Comparison of ENCODE assay signal across 39 cellular contexts in genomic region chr19:45298264-45298663, GRCh38. TPM values are rescaled to one million over a fixed set of nuclear protein-coding genes. Genes with fewer than 3 reads are reported as not detected.
"Had no signal": no experiment of that assay in that cellular context is flagged by ENCODE, and none has a peak within 500 bp of the region (broad histone marks: within the 10 kb centered on the region; RNA-seq: fewer than 3 reads in every experiment).

No MANE protein-coding gene starts in this region.

- H3K27ac Mint-ChIP-seq: activated B cell treated with CpG ODN at 0.5 μM for 24 hours; activated CD4-positive, alpha-beta memory T cell treated with anti-CD3 and anti-CD28 coated beads for 36 hours; activated CD4-positive, alpha-beta T cell treated with anti-CD3 and anti-CD28 coated beads, Interleukin-2, amount 10 ng/mL, durations not matched to agents 24 days and 14 days; activated CD8-positive, alpha-beta T cell treated with anti-CD3 and anti-CD28 coated beads for 36 hours; activated naive CD4-positive, alpha-beta T cell treated with anti-CD3 and anti-CD28 coated beads for 36 hours; activated naive CD8-positive, alpha-beta T cell treated with anti-CD3 and anti-CD28 coated beads for 36 hours; activated T-cell treated with anti-CD3 and anti-CD28 coated beads, Interleukin-2, amount 50 U/mL, for 72 hours; activated T-helper 1 cell treated with anti-CD3 and anti-CD28 coated beads, Interleukin-12 subunit alpha, Interleukin-12 subunit beta, Interleukin-2, Interleukin-4 antibody, amounts not matched to agents 30 ng/mL and 10 ng/mL and 1 ng/mL, durations not matched to agents 14 hours and 24 hours and 36 hours; activated T-helper 17 cell treated with anti-CD3 and anti-CD28 coated beads, Interleukin-2, amount 50 U/mL, for 72 hours; T-helper 1 cell treated with Interleukin-12 subunit alpha and Interleukin-12 subunit beta and Interleukin-4 antibody, amounts not matched to agents 30 μg/mL and 1 μg/mL, for 36 hours; T-helper 2 cell treated with Interferon-gamma antibody and Interleukin-4, amounts not matched to agents 5 μg/mL and 100 μg/mL, for 36 hours had no signal

- H3K27me3 ChIP-seq: adrenal gland, body of pancreas, brain microvascular endothelial cell, breast epithelium had no signal

- DNase-seq: activated B cell treated with CpG ODN at 0.5 μM for 24 hours; activated CD4-positive, alpha-beta memory T cell treated with anti-CD3 and anti-CD28 coated beads for 36 hours; activated CD4-positive, alpha-beta T cell treated with anti-CD3 and anti-CD28 coated beads for 4 hours; activated CD4-positive, alpha-beta T cell treated with anti-CD3 and anti-CD28 coated beads, Interleukin-2, amount 10 ng/mL, durations not matched to agents 24 days and 14 days; activated CD4-positive, alpha-beta T cell treated with anti-CD3 and anti-CD28 coated beads, Interleukin-2, amount 50 U/mL, for 1 hour; activated CD4-positive, alpha-beta T cell treated with anti-CD3 and anti-CD28 coated beads, Interleukin-2, amount 50 U/mL, for 4 hours; activated CD4-positive, CD25-positive, alpha-beta regulatory T cell treated with anti-CD3 and anti-CD28 coated beads, Interleukin-2, amount 50 U/mL, for 72 hours; activated CD8-positive, alpha-beta memory T cell treated with anti-CD3 and anti-CD28 coated beads, Interleukin-2, amount 50 U/mL, for 4 hours; activated CD8-positive, alpha-beta T cell treated with anti-CD3 and anti-CD28 coated beads for 36 hours; activated effector memory CD4-positive, alpha-beta T cell treated with anti-CD3 and anti-CD28 coated beads, Interleukin-2, amount 50 U/mL, for 16 hours; activated gamma-delta T cell treated with Interleukin-2 at 50 U/mL for 16 hours; activated naive CD4-positive, alpha-beta T cell; activated naive CD4-positive, alpha-beta T cell treated with anti-CD3 and anti-CD28 coated beads for 36 hours; activated naive CD4-positive, alpha-beta T cell treated with anti-CD3 and anti-CD28 coated beads, Interleukin-2, amount 50 U/mL, for 16 hours; activated naive CD8-positive, alpha-beta T cell treated with anti-CD3 and anti-CD28 coated beads for 36 hours; activated T-cell treated with anti-CD3 and anti-CD28 coated beads for 4 hours; activated T-cell treated with anti-CD3 and anti-CD28 coated beads, Interleukin-2, amount 50 U/mL, for 1 hour; activated T-cell treated with anti-CD3 and anti-CD28 coated beads, Interleukin-2, amount 50 U/mL, for 4 hours; activated T-cell treated with anti-CD3 and anti-CD28 coated beads, Interleukin-2, amount 50 U/mL, for 72 hours; adrenal gland; amniotic stem cell; aorta; body of pancreas; brain microvascular endothelial cell; central memory CD4-positive, alpha-beta T cell; T-helper 1 cell; T-helper 2 cell; T-helper 9 cell had no signal

- H3K9me3 Mint-ChIP-seq: activated CD4-positive, alpha-beta memory T cell treated with anti-CD3 and anti-CD28 coated beads for 36 hours; activated CD4-positive, alpha-beta T cell treated with anti-CD3 and anti-CD28 coated beads, Interleukin-2, amount 10 ng/mL, durations not matched to agents 24 days and 14 days; activated CD8-positive, alpha-beta T cell treated with anti-CD3 and anti-CD28 coated beads for 36 hours; activated naive CD4-positive, alpha-beta T cell treated with anti-CD3 and anti-CD28 coated beads for 36 hours; activated naive CD4-positive, alpha-beta T cell treated with anti-CD3 and anti-CD28 coated beads, Interleukin-2, amount 50 U/mL, for 72 hours; activated naive CD8-positive, alpha-beta T cell treated with anti-CD3 and anti-CD28 coated beads for 36 hours; activated T-cell treated with anti-CD3 and anti-CD28 coated beads, Interleukin-2, amount 50 U/mL, for 4 hours; activated T-cell treated with anti-CD3 and anti-CD28 coated beads, Interleukin-2, amount 50 U/mL, for 72 hours; activated T-helper 1 cell treated with anti-CD3 and anti-CD28 coated beads, Interleukin-12 subunit alpha, Interleukin-12 subunit beta, Interleukin-2, Interleukin-4 antibody, amounts not matched to agents 30 ng/mL and 10 ng/mL and 1 ng/mL, durations not matched to agents 14 hours and 24 hours and 36 hours; activated T-helper 17 cell treated with anti-CD3 and anti-CD28 coated beads, Interleukin-2, amount 50 U/mL, for 72 hours; T-helper 1 cell treated with Interleukin-12 subunit alpha and Interleukin-12 subunit beta and Interleukin-4 antibody, amounts not matched to agents 30 μg/mL and 1 μg/mL, for 36 hours; T-helper 2 cell treated with Interferon-gamma antibody and Interleukin-4, amounts not matched to agents 5 μg/mL and 100 μg/mL, for 36 hours had no signal

- H3K36me3 Mint-ChIP-seq: activated naive CD4-positive, alpha-beta T cell treated with anti-CD3 and anti-CD28 coated beads, Interleukin-2, amount 50 U/mL, for 72 hours had no signal

- H3K9me3 ChIP-seq: adrenal gland, body of pancreas had no signal

- H3K4me3 ChIP-seq: adrenal gland, body of pancreas, breast epithelium had no signal

- H3K4me1 ChIP-seq: breast epithelium had no signal

- H3K4me1 Mint-ChIP-seq: activated B cell treated with CpG ODN at 0.5 μM for 24 hours had no signal

- H3K27me3 Mint-ChIP-seq: activated B cell treated with CpG ODN at 0.5 μM for 24 hours; activated CD4-positive, alpha-beta memory T cell treated with anti-CD3 and anti-CD28 coated beads for 36 hours; activated CD4-positive, alpha-beta T cell treated with anti-CD3 and anti-CD28 coated beads, Interleukin-2, amount 10 ng/mL, durations not matched to agents 24 days and 14 days; activated CD8-positive, alpha-beta T cell treated with anti-CD3 and anti-CD28 coated beads for 36 hours; activated naive CD8-positive, alpha-beta T cell treated with anti-CD3 and anti-CD28 coated beads for 36 hours; activated T-helper 17 cell treated with anti-CD3 and anti-CD28 coated beads, Interleukin-2, amount 50 U/mL, for 72 hours had no signal

- H3K4me3 Mint-ChIP-seq: activated B cell treated with CpG ODN at 0.5 μM for 24 hours; activated CD4-positive, alpha-beta memory T cell treated with anti-CD3 and anti-CD28 coated beads for 36 hours; activated CD4-positive, alpha-beta T cell treated with anti-CD3 and anti-CD28 coated beads, Interleukin-2, amount 10 ng/mL, durations not matched to agents 24 days and 14 days; activated CD8-positive, alpha-beta T cell treated with anti-CD3 and anti-CD28 coated beads for 36 hours; activated naive CD4-positive, alpha-beta T cell treated with anti-CD3 and anti-CD28 coated beads for 36 hours; activated naive CD8-positive, alpha-beta T cell treated with anti-CD3 and anti-CD28 coated beads for 36 hours; activated T-cell treated with anti-CD3 and anti-CD28 coated beads, Interleukin-2, amount 50 U/mL, for 4 hours; activated T-cell treated with anti-CD3 and anti-CD28 coated beads, Interleukin-2, amount 50 U/mL, for 72 hours; activated T-helper 1 cell treated with anti-CD3 and anti-CD28 coated beads, Interleukin-12 subunit alpha, Interleukin-12 subunit beta, Interleukin-2, Interleukin-4 antibody, amounts not matched to agents 30 ng/mL and 10 ng/mL and 1 ng/mL, durations not matched to agents 14 hours and 24 hours and 36 hours; activated T-helper 17 cell treated with anti-CD3 and anti-CD28 coated beads, Interleukin-2, amount 50 U/mL, for 72 hours; T-helper 1 cell treated with Interleukin-12 subunit alpha and Interleukin-12 subunit beta and Interleukin-4 antibody, amounts not matched to agents 30 μg/mL and 1 μg/mL, for 36 hours; T-helper 2 cell treated with Interferon-gamma antibody and Interleukin-4, amounts not matched to agents 5 μg/mL and 100 μg/mL, for 36 hours had no signal

- FAIRE-seq: astrocyte, TTC549 had no signal

- ATAC-seq: activated CD8-positive, alpha-beta T cell treated with anti-CD3 and anti-CD28 coated beads for 36 hours; activated naive CD4-positive, alpha-beta T cell treated with anti-CD3 and anti-CD28 coated beads, Interleukin-2, amount 50 U/mL, for 72 hours; activated T-cell treated with anti-CD3 and anti-CD28 coated beads, Interleukin-2, amount 50 U/mL, for 4 hours; activated T-cell treated with anti-CD3 and anti-CD28 coated beads, Interleukin-2, amount 50 U/mL, for 72 hours; activated T-helper 17 cell treated with anti-CD3 and anti-CD28 coated beads, Interleukin-2, amount 50 U/mL, for 72 hours; body of pancreas had no signal

- H3K27ac ChIP-seq: adrenal gland, body of pancreas, brain microvascular endothelial cell, breast epithelium, VCaP had no signal

RNA-seq across cellular contexts. Expression of gene CKM, which starts 24.4 kb away (rescaled TPM):
- total RNA-seq: activated B cell treated with CpG ODN at 0.5 μM for 24 hours; activated CD4-positive, alpha-beta memory T cell treated with anti-CD3 and anti-CD28 coated beads for 36 hours; activated CD4-positive, alpha-beta T cell treated with anti-CD3 and anti-CD28 coated beads, Interleukin-2, amount 10 ng/mL, durations not matched to agents 24 days and 14 days; activated CD8-positive, alpha-beta memory T cell treated with anti-CD3 and anti-CD28 coated beads for 36 hours; activated CD8-positive, alpha-beta T cell treated with anti-CD3 and anti-CD28 coated beads for 36 hours; activated naive CD4-positive, alpha-beta T cell treated with anti-CD3 and anti-CD28 coated beads for 36 hours; activated naive CD4-positive, alpha-beta T cell treated with anti-CD3 and anti-CD28 coated beads, Interleukin-2, amount 50 U/mL, for 72 hours; activated naive CD8-positive, alpha-beta T cell treated with anti-CD3 and anti-CD28 coated beads for 36 hours; activated T-cell treated with anti-CD3 and anti-CD28 coated beads, Interleukin-2, amount 50 U/mL, for 4 hours; activated T-cell treated with anti-CD3 and anti-CD28 coated beads, Interleukin-2, amount 50 U/mL, for 72 hours; activated T-helper 1 cell treated with anti-CD3 and anti-CD28 coated beads, Interleukin-12 subunit alpha, Interleukin-12 subunit beta, Interleukin-2, Interleukin-4 antibody, amounts not matched to agents 30 ng/mL and 10 ng/mL and 1 ng/mL, durations not matched to agents 14 hours and 24 hours and 36 hours; activated T-helper 17 cell treated with anti-CD3 and anti-CD28 coated beads, Interleukin-2, amount 50 U/mL, for 72 hours; aorta; astrocyte; body of pancreas; breast epithelium had no signal

RNA-seq across cellular contexts. Expression of gene KLC3, which starts 42.3 kb away (rescaled TPM):
- total RNA-seq: activated B cell treated with CpG ODN at 0.5 μM for 24 hours; activated CD4-positive, alpha-beta memory T cell treated with anti-CD3 and anti-CD28 coated beads for 36 hours; activated CD4-positive, alpha-beta T cell treated with anti-CD3 and anti-CD28 coated beads, Interleukin-2, amount 10 ng/mL, durations not matched to agents 24 days and 14 days; activated CD8-positive, alpha-beta memory T cell treated with anti-CD3 and anti-CD28 coated beads for 36 hours; activated CD8-positive, alpha-beta T cell treated with anti-CD3 and anti-CD28 coated beads for 36 hours; activated naive CD4-positive, alpha-beta T cell treated with anti-CD3 and anti-CD28 coated beads for 36 hours; activated naive CD8-positive, alpha-beta T cell treated with anti-CD3 and anti-CD28 coated beads for 36 hours; activated T-cell treated with anti-CD3 and anti-CD28 coated beads, Interleukin-2, amount 50 U/mL, for 4 hours; activated T-helper 1 cell treated with anti-CD3 and anti-CD28 coated beads, Interleukin-12 subunit alpha, Interleukin-12 subunit beta, Interleukin-2, Interleukin-4 antibody, amounts not matched to agents 30 ng/mL and 10 ng/mL and 1 ng/mL, durations not matched to agents 14 hours and 24 hours and 36 hours; aorta; cardiac septum had no signal
- polyA plus RNA-seq: aorta had no signal

RNA-seq across cellular contexts. Expression of gene EXOC3L2, which starts 53.1 kb away (rescaled TPM):
- total RNA-seq: activated B cell treated with CpG ODN at 0.5 μM for 24 hours; activated CD4-positive, alpha-beta memory T cell treated with anti-CD3 and anti-CD28 coated beads for 36 hours; activated CD4-positive, alpha-beta T cell treated with anti-CD3 and anti-CD28 coated beads, Interleukin-2, amount 10 ng/mL, durations not matched to agents 24 days and 14 days; activated CD8-positive, alpha-beta memory T cell treated with anti-CD3 and anti-CD28 coated beads for 36 hours; activated CD8-positive, alpha-beta T cell treated with anti-CD3 and anti-CD28 coated beads for 36 hours; activated naive CD4-positive, alpha-beta T cell treated with anti-CD3 and anti-CD28 coated beads for 36 hours; activated naive CD4-positive, alpha-beta T cell treated with anti-CD3 and anti-CD28 coated beads, Interleukin-2, amount 50 U/mL, for 72 hours; activated naive CD8-positive, alpha-beta T cell treated with anti-CD3 and anti-CD28 coated beads for 36 hours; activated T-cell treated with anti-CD3 and anti-CD28 coated beads, Interleukin-2, amount 50 U/mL, for 4 hours; activated T-cell treated with anti-CD3 and anti-CD28 coated beads, Interleukin-2, amount 50 U/mL, for 72 hours; activated T-helper 1 cell treated with anti-CD3 and anti-CD28 coated beads, Interleukin-12 subunit alpha, Interleukin-12 subunit beta, Interleukin-2, Interleukin-4 antibody, amounts not matched to agents 30 ng/mL and 10 ng/mL and 1 ng/mL, durations not matched to agents 14 hours and 24 hours and 36 hours; activated T-helper 17 cell treated with anti-CD3 and anti-CD28 coated beads, Interleukin-2, amount 50 U/mL, for 72 hours had no signal
